16 cellular contexts compared by ENCODE assay signal in the genomic region with DNA sequence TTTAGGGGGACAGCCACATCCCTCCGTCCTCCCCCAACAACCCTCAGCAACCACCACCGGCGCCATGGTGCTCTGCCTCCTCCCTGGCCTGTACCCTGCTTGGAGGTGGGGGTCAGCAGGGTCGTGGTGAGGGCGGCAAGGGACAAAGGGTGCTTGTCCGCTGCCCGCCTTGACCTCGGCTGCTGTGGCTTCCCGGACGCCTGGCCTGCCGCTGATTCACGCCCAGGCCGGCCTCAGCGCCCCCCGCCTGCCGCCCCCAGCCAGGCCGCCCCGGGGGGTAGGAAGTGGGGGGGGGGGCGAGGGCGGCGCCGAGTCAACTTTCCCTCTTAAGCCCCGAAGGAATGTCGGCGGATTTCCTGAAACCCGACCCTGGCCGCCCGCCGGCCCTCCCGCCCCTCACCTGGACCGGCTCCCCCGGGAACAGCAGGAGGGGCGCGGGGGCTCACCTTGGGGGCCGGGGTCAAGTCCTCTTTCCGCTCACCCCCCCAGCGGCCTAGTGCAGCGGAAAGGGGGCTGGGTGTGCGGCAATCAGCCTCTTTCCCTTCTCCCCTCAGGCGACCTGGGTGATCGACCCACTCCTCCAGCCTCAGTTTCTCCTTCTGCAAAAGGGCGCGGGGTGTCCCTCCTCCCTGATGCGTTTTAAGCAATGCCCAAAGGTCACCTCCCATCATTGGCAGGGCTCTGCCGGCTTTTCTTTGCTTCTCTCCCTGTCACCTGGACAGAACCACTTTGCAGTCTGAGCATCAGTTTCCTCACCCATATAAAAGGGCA. TPM values are rescaled to one million over a fixed set of nuclear protein-coding genes. Genes with fewer than 3 reads are reported as not detected.
DNase-seq lines count a peak whose midpoint lies in the region; ATAC-seq and TF ChIP-seq lines count a peak whose summit lies in the region.
"Had no signal": no experiment of that assay in that cellular context is flagged by ENCODE, and none has a peak within 500 bp of the region (broad histone marks: within the 10 kb centered on the region; RNA-seq: fewer than 3 reads in every experiment).

No MANE protein-coding gene starts in this region.

- POLR2A ChIA-PET in WTC11 (lab: Charles Lee) = no interaction called here

- TF ChIP-seq CTCF in cardiac muscle cell (IDR thresholded peaks at IDR 0.05; ENCODE audit: low read depth, low read length) (no peak), WTC11 (IDR thresholded peaks at IDR 0.05) (no peak)

- H3K4me1 Mint-ChIP-seq in WTC11 = peaks cover 40% of the 10 kb centered on the region
- H3K4me1 Mint-ChIP-seq in stimulated activated memory B cell treated with anti-CD40 and anti-IgM and Interleukin-4, amounts not matched to agents 10 μg/mL and 1 μg/mL and 100 μg/mL, for 72 hours = peaks cover 42% of the 10 kb centered on the region

- H3K27me3 ChIP-seq in cardiac muscle cell (peaks cover 97% of the 10 kb centered on the region), iPS-20b (ENCODE audit: insufficient read depth, low read length) (peaks cover 97% of the 10 kb centered on the region)

- no peak overlapping the region for H3K9ac ChIP-seq in iPS-20b (ENCODE audit: low read depth, low read length)

- intact Hi-C loops in cardiac septum (cut with DNase I) = no loop called here

- H3K4me1 ChIP-seq in cardiac muscle cell (ENCODE audit: low read depth) = peaks cover 15% of the 10 kb centered on the region
- peaks cover 17% of the 10 kb centered on the region; the same call in 1 of the 2 replicates for H3K4me1 ChIP-seq in iPS-20b (ENCODE audit: insufficient read depth, low read length)
- H3K4me1 ChIP-seq: colonic mucosa had no signal

- peaks cover 84% of the 10 kb centered on the region for H3K27me3 Mint-ChIP-seq in WTC11 (ENCODE audit: low read depth)
- peaks cover 90% of the 10 kb centered on the region for H3K27me3 Mint-ChIP-seq in stimulated activated memory B cell treated with anti-CD40 and anti-IgM and Interleukin-4, amounts not matched to agents 10 μg/mL and 1 μg/mL and 100 μg/mL, for 72 hours

- H3K36me3 Mint-ChIP-seq in WTC11 = no peaks in the 10 kb centered on the region
- no peaks in the 10 kb centered on the region for H3K36me3 Mint-ChIP-seq in stimulated activated memory B cell treated with anti-CD40 and anti-IgM and Interleukin-4, amounts not matched to agents 10 μg/mL and 1 μg/mL and 100 μg/mL, for 72 hours

- no peaks in the 10 kb centered on the region for H3K9me3 ChIP-seq in cardiac muscle cell (ENCODE audit: low read depth)
- no peaks in the 10 kb centered on the region for H3K9me3 ChIP-seq in iPS-20b (ENCODE audit: insufficient read depth, low read depth, low read length)
- H3K9me3 ChIP-seq: colonic mucosa, uterus had no signal

- H3K4me3 Mint-ChIP-seq in WTC11 = peak overlapping the region; percentile 80
- peak overlapping the region; percentile 51 for H3K4me3 Mint-ChIP-seq in stimulated activated memory B cell treated with anti-CD40 and anti-IgM and Interleukin-4, amounts not matched to agents 10 μg/mL and 1 μg/mL and 100 μg/mL, for 72 hours

- H3K9me3 Mint-ChIP-seq in WTC11 = no peaks in the 10 kb centered on the region
- H3K9me3 Mint-ChIP-seq in stimulated activated memory B cell treated with anti-CD40 and anti-IgM and Interleukin-4, amounts not matched to agents 10 μg/mL and 1 μg/mL and 100 μg/mL, for 72 hours = no peaks in the 10 kb centered on the region

- ATAC-seq in WTC11 (peak; percentile 3), GM19395 (IDR thresholded peaks at IDR 0.05; ENCODE audit: unreplicated experiment) (no peak)
- no peak for ATAC-seq in stimulated activated memory B cell treated with anti-CD40 and anti-IgM and Interleukin-4, amounts not matched to agents 10 μg/mL and 1 μg/mL and 100 μg/mL, for 72 hours

- H3K36me3 ChIP-seq in cardiac muscle cell = no peaks in the 10 kb centered on the region
- no peaks in the 10 kb centered on the region for H3K36me3 ChIP-seq in iPS-20b (ENCODE audit: insufficient read depth, low read depth, low read length)
- H3K36me3 ChIP-seq: colonic mucosa, uterus had no signal

- H3K4me3 ChIP-seq in cardiac muscle cell = peak overlapping the region; percentile 9
- peak overlapping the region; percentile 55 for H3K4me3 ChIP-seq in iPS-20b (ENCODE audit: low read length)
- H3K4me3 ChIP-seq: colonic mucosa, uterus had no signal

- H3K27ac ChIP-seq in cardiac muscle cell (no peak overlapping the region), iPS-20b (ENCODE audit: low read length) (no peak overlapping the region)
- H3K27ac ChIP-seq: colonic mucosa, uterus had no signal

- CTCF ChIA-PET in WTC11 (lab: Charles Lee) = interaction anchor here (1.0 to 1.4 kb wide), 3 partner anchors 17 to 66 kb away, joined by 4 to 8 read pairs (median 5); no protein-coding TSS in a partner anchor

- peak overlapping the region; percentile 86 for H3K27ac Mint-ChIP-seq in WTC11
- no peak overlapping the region for H3K27ac Mint-ChIP-seq in stimulated activated memory B cell treated with anti-CD40 and anti-IgM and Interleukin-4, amounts not matched to agents 10 μg/mL and 1 μg/mL and 100 μg/mL, for 72 hours

- DNase-seq in cardiac muscle cell (ENCODE audit: low read depth in 1 of 2, low spot score in 1 of 2) = no peak
- no peak for DNase-seq in cardiac septum (ENCODE audit: low spot score)
- DNase-seq in WTC11 (ENCODE audit: low spot score) = peak; percentile 69
- no peak for DNase-seq in cortex of kidney (lab: John Stamatoyannopoulos, UW)
- DNase-seq in NCI-H2107 treated with DMSO at 0.1 percent for 48 hours (lab: John Stamatoyannopoulos, UW; ENCODE audit: unreplicated experiment) = no peak
- DNase-seq: activated naive CD4-positive, alpha-beta T cell treated with anti-CD3 and anti-CD28 coated beads, Interleukin-2, amount 50 U/mL, for 16 hours; colonic mucosa; DND-41; NCI-H446 treated with DMSO at 0.1 percent for 48 hours; uterus had no signal

TF ChIP-seq in WTC11, 78 proteins besides CTCF, POLR2A, EP300 and RAD21 (continues in another document):
- TF ChIP-seq, protein P1, sequence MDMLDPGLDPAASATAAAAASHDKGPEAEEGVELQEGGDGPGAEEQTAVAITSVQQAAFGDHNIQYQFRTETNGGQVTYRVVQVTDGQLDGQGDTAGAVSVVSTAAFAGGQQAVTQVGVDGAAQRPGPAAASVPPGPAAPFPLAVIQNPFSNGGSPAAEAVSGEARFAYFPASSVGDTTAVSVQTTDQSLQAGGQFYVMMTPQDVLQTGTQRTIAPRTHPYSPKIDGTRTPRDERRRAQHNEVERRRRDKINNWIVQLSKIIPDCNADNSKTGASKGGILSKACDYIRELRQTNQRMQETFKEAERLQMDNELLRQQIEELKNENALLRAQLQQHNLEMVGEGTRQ (CRISPR knock-in tag; IDR thresholded peaks at IDR 0.05) = 0 out of 2 replicates have a peak, but pooled peaks have one; percentile 6
- TF ChIP-seq GABPB1 (CRISPR knock-in tag; IDR thresholded peaks at IDR 0.05) = no peak; the same call in 1 of the 2 replicates
- TF ChIP-seq, protein P2, sequence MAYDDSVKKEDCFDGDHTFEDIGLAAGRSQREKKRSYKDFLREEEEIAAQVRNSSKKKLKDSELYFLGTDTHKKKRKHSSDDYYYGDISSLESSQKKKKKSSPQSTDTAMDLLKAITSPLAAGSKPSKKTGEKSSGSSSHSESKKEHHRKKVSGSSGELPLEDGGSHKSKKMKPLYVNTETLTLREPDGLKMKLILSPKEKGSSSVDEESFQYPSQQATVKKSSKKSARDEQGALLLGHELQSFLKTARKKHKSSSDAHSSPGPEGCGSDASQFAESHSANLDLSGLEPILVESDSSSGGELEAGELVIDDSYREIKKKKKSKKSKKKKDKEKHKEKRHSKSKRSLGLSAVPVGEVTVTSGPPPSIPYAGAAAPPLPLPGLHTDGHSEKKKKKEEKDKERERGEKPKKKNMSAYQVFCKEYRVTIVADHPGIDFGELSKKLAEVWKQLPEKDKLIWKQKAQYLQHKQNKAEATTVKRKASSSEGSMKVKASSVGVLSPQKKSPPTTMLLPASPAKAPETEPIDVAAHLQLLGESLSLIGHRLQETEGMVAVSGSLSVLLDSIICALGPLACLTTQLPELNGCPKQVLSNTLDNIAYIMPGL (CRISPR knock-in tag; IDR thresholded peaks at IDR 0.05) = 0 out of 2 replicates have a peak, but pooled peaks have one; percentile 18
- peak; percentile 66 for TF ChIP-seq SP1 (CRISPR knock-in tag; conservative IDR thresholded peaks at IDR 0.05)
- TF ChIP-seq ETV6 (CRISPR knock-in tag; IDR thresholded peaks at IDR 0.05) = peak; percentile 44; the same call in 1 of the 2 replicates
- peak; percentile 97 for TF ChIP-seq ZNF423 (CRISPR knock-in tag; IDR thresholded peaks at IDR 0.05)
- TF ChIP-seq TEAD1 (CRISPR knock-in tag; IDR thresholded peaks at IDR 0.05) = peak; percentile 79

RNA-seq across cellular contexts. Expression of a gene that starts 1.9 kb away (rescaled TPM):
- total RNA-seq in cardiac muscle cell = 0.74 and 1.6 TPM in 2 replicates
- 2.0 and 2.4 TPM in 2 replicates for polyA plus RNA-seq in cardiac muscle cell
- total RNA-seq in cardiac septum = 3.0 TPM
- 14.8 to 30.0 TPM (median 27.3 TPM) in 3 replicates for total RNA-seq in WTC11 (2021)
- total RNA-seq: activated CD8-positive, alpha-beta memory T cell treated with anti-CD3 and anti-CD28 coated beads for 36 hours; RPMI7951 had no signal
- polyA plus RNA-seq: keratinocyte had no signal

RNA-seq across cellular contexts. Expression of a gene that starts 4.1 kb away (rescaled TPM):
- 0.14 and 0.69 TPM in 2 replicates for total RNA-seq in cardiac muscle cell
- polyA plus RNA-seq in cardiac muscle cell = 0.89 and 1.2 TPM in 2 replicates
- 29.6 TPM for total RNA-seq in cardiac septum
- 36.4 to 55.8 TPM (median 51.4 TPM) in 3 replicates for total RNA-seq in WTC11 (2021)

RNA-seq across cellular contexts. Expression of a gene that starts 22.1 kb away (rescaled TPM):
- total RNA-seq in cardiac muscle cell (130 and 133 TPM in 2 replicates), cardiac septum (58.9 TPM), WTC11 (2021) (90.2 to 107 TPM (median 99.0 TPM) in 3 replicates)
- 141 and 179 TPM in 2 replicates for polyA plus RNA-seq in cardiac muscle cell

RNA-seq across cellular contexts. Expression of a gene that starts 26.1 kb away (rescaled TPM):
- total RNA-seq in cardiac muscle cell (8.6 and 9.5 TPM in 2 replicates), cardiac septum (5.4 TPM), WTC11 (2021) (13.1 to 14.2 TPM (median 14.2 TPM) in 3 replicates)
- polyA plus RNA-seq in cardiac muscle cell = 8.0 and 8.2 TPM in 2 replicates

RNA-seq across cellular contexts. Expression of a gene that starts 39.1 kb away (rescaled TPM):
- total RNA-seq in cardiac muscle cell (387 and 390 TPM in 2 replicates), cardiac septum (573 TPM), WTC11 (2021) (1,300 to 1,361 TPM (median 1,328 TPM) in 3 replicates)
- 415 and 457 TPM in 2 replicates for polyA plus RNA-seq in cardiac muscle cell

Comparison
In these comparisons a context has a peak if more than half of its experiments do, and no peak if none do; other contexts are left out.
1. RNA of a gene that starts 4.1 kb away (total RNA-seq): 36.4 to 55.8 TPM in WTC11 and 29.6 TPM in cardiac septum (single experiment); 0.14 to 0.69 TPM in cardiac muscle cell; every median in the first group is over 10 times any median in the second.